ENCODE assay signal across 28 cellular contexts in the genomic region with DNA sequence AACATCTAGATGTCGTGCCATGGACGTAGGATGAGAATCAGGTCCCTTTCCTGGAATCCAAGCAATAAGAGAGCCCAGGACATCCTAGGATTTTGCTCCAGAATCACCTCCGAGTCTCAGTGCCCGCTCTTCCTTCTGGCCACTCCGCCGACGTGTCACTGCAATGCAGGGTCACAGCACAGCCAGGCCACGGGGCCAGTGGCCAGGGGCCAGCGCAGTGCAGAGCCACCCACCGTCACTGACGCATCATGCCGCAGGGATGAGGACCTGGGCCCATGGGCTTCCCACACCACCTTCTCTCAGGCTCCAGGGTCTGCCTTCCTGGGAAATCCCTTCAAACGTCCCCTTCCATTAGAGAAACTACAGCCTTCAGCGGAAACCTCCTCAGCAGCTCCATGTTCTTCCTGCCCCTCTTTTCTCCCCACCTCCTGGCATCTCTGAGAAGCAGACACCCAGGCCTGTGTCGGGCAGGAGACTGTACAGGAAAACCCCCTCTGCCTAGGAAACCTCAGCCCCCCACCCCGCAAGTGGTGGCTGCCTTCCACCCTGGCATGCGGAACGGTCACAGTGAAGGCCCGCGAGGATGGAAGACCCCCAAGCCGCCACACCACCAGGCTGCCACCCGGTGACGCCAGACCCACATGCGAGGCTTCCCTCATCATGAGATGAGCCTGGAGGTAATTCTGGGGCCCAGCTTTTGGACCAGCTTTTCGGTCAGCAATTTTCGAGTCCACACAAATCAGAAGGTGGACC.
"Had no signal": no experiment of that assay in that cellular context is flagged by ENCODE, and none has a peak within 500 bp of the region (broad histone marks: within the 10 kb centered on the region; RNA-seq: fewer than 3 reads in every experiment).

No MANE protein-coding gene starts in this region.

- H3K27ac ChIP-seq: adrenal gland, KMS-11, SJSA1 had no signal

- H3K9ac ChIP-seq: KMS-11, SK-N-SH had no signal

- H3K27me3 Mint-ChIP-seq: activated CD4-positive, alpha-beta T cell treated with anti-CD3 and anti-CD28 coated beads, Interleukin-2, amount 10 ng/mL, durations not matched to agents 24 days and 14 days; activated CD8-positive, alpha-beta T cell treated with anti-CD3 and anti-CD28 coated beads for 36 hours had no signal

- H3K4me1 ChIP-seq: adrenal gland, SJSA1 had no signal

- H3K9me3 Mint-ChIP-seq: activated CD4-positive, alpha-beta T cell treated with anti-CD3 and anti-CD28 coated beads, Interleukin-2, amount 10 ng/mL, durations not matched to agents 24 days and 14 days; activated CD8-positive, alpha-beta T cell treated with anti-CD3 and anti-CD28 coated beads for 36 hours; activated naive CD4-positive, alpha-beta T cell treated with anti-CD3 and anti-CD28 coated beads for 36 hours; activated naive CD4-positive, alpha-beta T cell treated with anti-CD3 and anti-CD28 coated beads, Interleukin-2, amount 50 U/mL, for 72 hours; activated T-cell treated with anti-CD3 and anti-CD28 coated beads, Interleukin-2, amount 50 U/mL, for 4 hours; activated T-helper 1 cell treated with anti-CD3 and anti-CD28 coated beads, Interleukin-12 subunit alpha, Interleukin-12 subunit beta, Interleukin-2, Interleukin-4 antibody, amounts not matched to agents 30 ng/mL and 10 ng/mL and 1 ng/mL, durations not matched to agents 14 hours and 24 hours and 36 hours; T-helper 1 cell treated with Interleukin-12 subunit alpha and Interleukin-12 subunit beta and Interleukin-4 antibody, amounts not matched to agents 30 μg/mL and 1 μg/mL, for 36 hours; T-helper 2 cell treated with Interferon-gamma antibody and Interleukin-4, amounts not matched to agents 5 μg/mL and 100 μg/mL, for 36 hours had no signal

- H3K36me3 ChIP-seq: adrenal gland, SJSA1 had no signal

- H3K27ac Mint-ChIP-seq: activated CD4-positive, alpha-beta T cell treated with anti-CD3 and anti-CD28 coated beads, Interleukin-2, amount 10 ng/mL, durations not matched to agents 24 days and 14 days; activated CD8-positive, alpha-beta T cell treated with anti-CD3 and anti-CD28 coated beads for 36 hours; activated naive CD4-positive, alpha-beta T cell treated with anti-CD3 and anti-CD28 coated beads for 36 hours; activated T-helper 1 cell treated with anti-CD3 and anti-CD28 coated beads, Interleukin-12 subunit alpha, Interleukin-12 subunit beta, Interleukin-2, Interleukin-4 antibody, amounts not matched to agents 30 ng/mL and 10 ng/mL and 1 ng/mL, durations not matched to agents 14 hours and 24 hours and 36 hours; brain; T-helper 1 cell treated with Interleukin-12 subunit alpha and Interleukin-12 subunit beta and Interleukin-4 antibody, amounts not matched to agents 30 μg/mL and 1 μg/mL, for 36 hours; T-helper 2 cell treated with Interferon-gamma antibody and Interleukin-4, amounts not matched to agents 5 μg/mL and 100 μg/mL, for 36 hours had no signal

- H3K4me2 ChIP-seq: KMS-11, SK-N-SH had no signal

- H3K4me3 Mint-ChIP-seq: activated CD4-positive, alpha-beta T cell treated with anti-CD3 and anti-CD28 coated beads, Interleukin-2, amount 10 ng/mL, durations not matched to agents 24 days and 14 days; activated CD8-positive, alpha-beta T cell treated with anti-CD3 and anti-CD28 coated beads for 36 hours; activated naive CD4-positive, alpha-beta T cell treated with anti-CD3 and anti-CD28 coated beads for 36 hours; activated T-cell treated with anti-CD3 and anti-CD28 coated beads, Interleukin-2, amount 50 U/mL, for 4 hours; activated T-helper 1 cell treated with anti-CD3 and anti-CD28 coated beads, Interleukin-12 subunit alpha, Interleukin-12 subunit beta, Interleukin-2, Interleukin-4 antibody, amounts not matched to agents 30 ng/mL and 10 ng/mL and 1 ng/mL, durations not matched to agents 14 hours and 24 hours and 36 hours; brain; T-helper 1 cell treated with Interleukin-12 subunit alpha and Interleukin-12 subunit beta and Interleukin-4 antibody, amounts not matched to agents 30 μg/mL and 1 μg/mL, for 36 hours; T-helper 2 cell treated with Interferon-gamma antibody and Interleukin-4, amounts not matched to agents 5 μg/mL and 100 μg/mL, for 36 hours had no signal

- H3K4me3 ChIP-seq: adrenal gland, SJSA1 had no signal

- DNase-seq: activated CD4-positive, alpha-beta T cell treated with anti-CD3 and anti-CD28 coated beads, Interleukin-2, amount 10 ng/mL, durations not matched to agents 24 days and 14 days; activated CD4-positive, alpha-beta T cell treated with anti-CD3 and anti-CD28 coated beads, Interleukin-2, amount 50 U/mL, for 4 hours; activated CD8-positive, alpha-beta T cell treated with anti-CD3 and anti-CD28 coated beads for 36 hours; activated gamma-delta T cell treated with Interleukin-2 at 50 U/mL for 16 hours; activated naive CD4-positive, alpha-beta T cell treated with anti-CD3 and anti-CD28 coated beads for 36 hours; activated T-cell treated with anti-CD3 and anti-CD28 coated beads for 4 hours; activated T-cell treated with anti-CD3 and anti-CD28 coated beads, Interleukin-2, amount 50 U/mL, for 4 hours; adrenal gland; MM.1S; MV-4-11; NCI-H1092; NCI-H1436 treated with DMSO at 0.1 percent for 48 hours; NCI-H1694 treated with DMSO at 0.1 percent for 48 hours; NCI-H2029; NCI-H2171; NCI-H510A; NCI-H526; NCI-H748 treated with DMSO at 0.1 percent for 48 hours; OCI-M1; SHP77 treated with DMSO at 0.1 percent for 48 hours; SK-N-SH had no signal

- H3K27me3 ChIP-seq: adrenal gland had no signal

- H3K9me3 ChIP-seq: adrenal gland, SJSA1, SK-N-SH had no signal

- ATAC-seq: activated CD8-positive, alpha-beta T cell treated with anti-CD3 and anti-CD28 coated beads for 36 hours; activated naive CD4-positive, alpha-beta T cell treated with anti-CD3 and anti-CD28 coated beads, Interleukin-2, amount 50 U/mL, for 72 hours; activated T-cell treated with anti-CD3 and anti-CD28 coated beads, Interleukin-2, amount 50 U/mL, for 4 hours had no signal
